ENCODE assay signal across 19 cellular contexts in genomic region chr1:53616511-53616910, GRCh38.
A peak's percentile ranks its signal among the peaks of the same experiment; 100 is the strongest.
DNase-seq lines count a peak whose midpoint lies in the region; ATAC-seq and TF ChIP-seq lines count a peak whose summit lies in the region.
"Had no signal": no experiment of that assay in that cellular context is flagged by ENCODE, and none has a peak within 500 bp of the region (broad histone marks: within the 10 kb centered on the region; RNA-seq: fewer than 3 reads in every experiment).

No MANE protein-coding gene starts in this region.

- peaks cover 4% of the 10 kb centered on the region for H3K4me1 Mint-ChIP-seq in chondrocyte (ENCODE audit: low read depth)
- H3K4me1 Mint-ChIP-seq: CD4-positive, CD25-positive, alpha-beta regulatory T cell had no signal

- peaks cover 6% of the 10 kb centered on the region for H3K9me3 Mint-ChIP-seq in chondrocyte (ENCODE audit: low read depth)

- H3K27ac Mint-ChIP-seq in chondrocyte (ENCODE audit: unreplicated experiment): no peak overlapping the region
- H3K27ac Mint-ChIP-seq: CD4-positive, CD25-positive, alpha-beta regulatory T cell had no signal

- H3K36me3 Mint-ChIP-seq in chondrocyte (ENCODE audit: low read depth): peaks cover 5% of the 10 kb centered on the region
- H3K36me3 Mint-ChIP-seq: CD4-positive, CD25-positive, alpha-beta regulatory T cell had no signal

- intact Hi-C loops in sciatic nerve (cut with DNase I): loop anchor here (10.0 kb wide), 1 partner anchor 122 kb away; no protein-coding TSS in a partner anchor

- DNase-seq in activated CD8-positive, alpha-beta memory T cell treated with anti-CD3 and anti-CD28 coated beads, Interleukin-2, amount 50 U/mL, for 48 hours: peak; percentile 12
- no peak for DNase-seq in activated CD8-positive, alpha-beta memory T cell treated with anti-CD3 and anti-CD28 coated beads for 24 hours
- peak; percentile 59 for DNase-seq in chondrocyte (ENCODE audit: low spot score)
- peak; percentile 41 for DNase-seq in sciatic nerve (ENCODE audit: low spot score)
- DNase-seq in ureter (ENCODE audit: low spot score): peak; percentile 32
- DNase-seq in NCI-H2081 treated with DMSO at 0.1 percent for 48 hours (lab: John Stamatoyannopoulos, UW): no peak
- DNase-seq: BE2C; CD4-positive, CD25-positive, alpha-beta regulatory T cell; COR-L47; DMS 273 treated with DMSO at 0.1 percent for 48 hours; DND-41; KG1; NCI-H1105 treated with DMSO at 0.1 percent for 48 hours; NCI-H1694; NCI-H510A treated with DMSO at 0.1 percent for 48 hours; NCI-H774; PC-3; RPMI8226 had no signal

- H3K4me3 Mint-ChIP-seq in chondrocyte (ENCODE audit: unreplicated experiment): no peak overlapping the region
- H3K4me3 Mint-ChIP-seq: CD4-positive, CD25-positive, alpha-beta regulatory T cell had no signal

- no peaks in the 10 kb centered on the region for H3K27me3 Mint-ChIP-seq in chondrocyte (ENCODE audit: low read depth)

- ATAC-seq in sciatic nerve (no peak), HG02938 (IDR thresholded peaks at IDR 0.05; ENCODE audit: unreplicated experiment) (no peak)

- TF ChIP-seq CTCF in chondrocyte (IDR thresholded peaks at IDR 0.05): no peak

Comparison
In these comparisons a context has a peak if more than half of its experiments do, and no peak if none do; other contexts are left out.
1. DNase-seq: peak in activated CD8-positive, alpha-beta memory T cell treated with anti-CD3 and anti-CD28 coated beads, Interleukin-2, amount 50 U/mL, for 48 hours (single experiment), chondrocyte (single experiment), sciatic nerve (single experiment) and ureter (single experiment); none in activated CD8-positive, alpha-beta memory T cell treated with anti-CD3 and anti-CD28 coated beads for 24 hours (single experiment) and NCI-H2081 treated with DMSO at 0.1 percent for 48 hours (single experiment).